ENCODE assay signal across 8 cellular contexts in genomic region chr9:128091144-128091543, GRCh38.
DNase-seq lines count a peak whose midpoint lies in the region; ATAC-seq and TF ChIP-seq lines count a peak whose summit lies in the region.

No MANE protein-coding gene starts in this region.

- H3K4me1 ChIP-seq in HEK293 (ENCODE audit: control insufficient read depth, insufficient read depth, low read length): 0 out of 2 replicates have a peak, but pooled peaks cover 4% of the 10 kb centered on the region

- TF ChIP-seq CTCF in HEK293 (tag by site-specific recombination; IDR thresholded peaks at IDR 0.05): no peak

- no peak overlapping the region for H3K27ac ChIP-seq in HEK293 (ENCODE audit: extremely low read depth, low read depth, low read length)
- peak overlapping the region; percentile 86 for H3K27ac ChIP-seq in angular gyrus (ENCODE audit: low read depth, low read length)
- H3K27ac ChIP-seq in substantia nigra (ENCODE audit: low read depth, low read length, poor library complexity, severe bottlenecking): peak overlapping the region; percentile 56

- CTCF ChIA-PET in HEK293 (lab: Yijun Ruan, JAX): interaction anchor here (0.6 to 2.6 kb wide), 4 partner anchors 26 to 333 kb away, joined by 3 to 22 read pairs (median 6); no protein-coding TSS in a partner anchor

- DNase-seq in iPS-NIHi11 (ENCODE audit: low spot score) (peak; percentile 81), substantia nigra (lab: John Stamatoyannopoulos, UW) (peak in 46 of 49 donors; percentile 29 to 93 (median 72)), T-helper 2 cell (no peak)
- DNase-seq in stimulated activated CD4-positive, alpha-beta T cell treated with anti-CD3 and anti-CD28 coated beads, Interleukin-2, amount 100 ng/mL, for 48 hours: no peak

- no peaks in the 10 kb centered on the region; a peak in 1 of 3 replicates for H3K36me3 ChIP-seq in HEK293 (ENCODE audit: control insufficient read depth in 2 of 2, insufficient read depth in 1 of 2, low read length in 2 of 2)

- H3K9me3 ChIP-seq in HEK293 (ENCODE audit: control insufficient read depth, insufficient read depth, low read depth, low read length): no peaks in the 10 kb centered on the region

- ATAC-seq in HG02884 (IDR thresholded peaks at IDR 0.05; ENCODE audit: unreplicated experiment) (no peak), GM18868 (IDR thresholded peaks at IDR 0.05; ENCODE audit: unreplicated experiment) (no peak)

- POLR2A ChIA-PET in HEK293 (lab: Yijun Ruan, JAX): interaction anchor here (0.9 kb wide), 1 partner anchor 25 kb away, joined by 3 read pairs; no protein-coding TSS in a partner anchor

- no peak overlapping the region for H3K4me3 ChIP-seq in HEK293 (ENCODE audit: low read depth, low read length)

TF ChIP-seq in HEK293, 187 proteins besides CTCF, POLR2A, EP300 and RAD21:
- TF ChIP-seq BCL6B (tag by site-specific recombination; IDR thresholded peaks at IDR 0.05): no peak
- peak; percentile 87 for TF ChIP-seq ZNF600 (tag by site-specific recombination; IDR thresholded peaks at IDR 0.05)
- no peak for TF ChIP-seq OSR2 (tag by site-specific recombination; IDR thresholded peaks at IDR 0.05)
- peak; percentile 76 for TF ChIP-seq ZNF341 (tag by site-specific recombination; IDR thresholded peaks at IDR 0.05; ENCODE audit: low read depth)
- no peak for TF ChIP-seq ZNF391 (tag by site-specific recombination; IDR thresholded peaks at IDR 0.05; ENCODE audit: borderline replicate concordance, low read depth)
- TF ChIP-seq SP3 (tag by site-specific recombination; IDR thresholded peaks at IDR 0.05): no peak
- TF ChIP-seq ZNF335 (tag by site-specific recombination; conservative IDR thresholded peaks at IDR 0.05): no peak
- no peak for TF ChIP-seq EGR2 (tag by site-specific recombination; IDR thresholded peaks at IDR 0.05; ENCODE audit: low read depth)
- TF ChIP-seq ZBTB1 (tag by site-specific recombination; IDR thresholded peaks at IDR 0.05): no peak
- TF ChIP-seq, protein P1, sequence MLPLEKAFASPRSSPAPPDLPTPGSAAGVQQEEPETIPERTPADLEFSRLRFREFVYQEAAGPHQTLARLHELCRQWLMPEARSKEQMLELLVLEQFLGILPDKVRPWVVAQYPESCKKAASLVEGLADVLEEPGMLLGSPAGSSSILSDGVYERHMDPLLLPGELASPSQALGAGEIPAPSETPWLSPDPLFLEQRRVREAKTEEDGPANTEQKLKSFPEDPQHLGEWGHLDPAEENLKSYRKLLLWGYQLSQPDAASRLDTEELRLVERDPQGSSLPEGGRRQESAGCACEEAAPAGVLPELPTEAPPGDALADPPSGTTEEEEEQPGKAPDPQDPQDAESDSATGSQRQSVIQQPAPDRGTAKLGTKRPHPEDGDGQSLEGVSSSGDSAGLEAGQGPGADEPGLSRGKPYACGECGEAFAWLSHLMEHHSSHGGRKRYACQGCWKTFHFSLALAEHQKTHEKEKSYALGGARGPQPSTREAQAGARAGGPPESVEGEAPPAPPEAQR (tag by site-specific recombination; IDR thresholded peaks at IDR 0.05): no peak
- TF ChIP-seq ZNF214 (tag by site-specific recombination; IDR thresholded peaks at IDR 0.05; ENCODE audit: borderline replicate concordance): no peak
- TF ChIP-seq ZNF707 (tag by site-specific recombination; IDR thresholded peaks at IDR 0.05): no peak
- TF ChIP-seq SP2 (tag by site-specific recombination; IDR thresholded peaks at IDR 0.05): peak; percentile 23; the same call in 1 of the 2 replicates
- no peak for TF ChIP-seq ZNF274 (IDR thresholded peaks at IDR 0.05; ENCODE audit: low read length)
- no peak for TF ChIP-seq ZNF274 (tag by site-specific recombination; IDR thresholded peaks at IDR 0.05; ENCODE audit: borderline replicate concordance)

Comparison
In these comparisons a context has a peak if more than half of its experiments do, and no peak if none do; other contexts are left out.
1. DNase-seq: peak in iPS-NIHi11 (single experiment) and substantia nigra (46 of 49); none in T-helper 2 cell (0 of 5) and stimulated activated CD4-positive, alpha-beta T cell treated with anti-CD3 and anti-CD28 coated beads, Interleukin-2, amount 100 ng/mL, for 48 hours (0 of 2).